Comparison of ENCODE assay signal across 8 cellular contexts in the genomic region with DNA sequence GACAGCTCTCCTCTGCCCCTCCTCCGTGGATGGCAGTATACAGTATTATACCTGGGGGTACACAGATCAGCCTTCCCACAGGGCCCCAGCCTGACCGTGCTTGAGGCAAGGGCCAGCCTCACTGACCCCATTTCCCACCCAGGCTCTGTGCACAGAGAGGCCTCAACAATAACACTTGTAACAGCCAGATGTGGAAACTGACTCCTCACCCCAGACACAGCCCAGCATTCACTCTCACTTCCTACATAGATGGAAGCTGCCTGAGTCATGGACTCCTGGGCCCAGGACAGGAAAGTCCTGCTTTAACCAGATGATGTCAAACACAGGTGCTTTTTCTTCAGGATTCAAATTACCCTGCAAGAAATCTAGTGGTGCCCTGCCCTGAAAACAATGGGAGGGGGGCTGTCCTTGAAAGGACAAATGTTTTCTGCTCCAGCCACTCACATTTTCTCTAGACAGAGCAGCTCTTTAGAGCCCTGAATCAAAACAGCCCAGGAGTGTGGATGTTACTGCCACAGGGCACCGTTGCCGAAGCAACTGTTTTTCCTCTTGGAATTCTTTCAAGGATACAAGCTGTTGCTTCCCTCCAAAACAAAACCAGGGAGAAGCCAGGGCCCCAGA. TPM values are rescaled to one million over a fixed set of nuclear protein-coding genes. Genes with fewer than 3 reads are reported as not detected.
DNase-seq lines count a peak whose midpoint lies in the region; ATAC-seq and TF ChIP-seq lines count a peak whose summit lies in the region.

No MANE protein-coding gene starts in this region.

- BruUV-seq in PC-9 (replicated peaks; lab: Mats Ljungman, UMichigan): no TSS peak

- intact Hi-C loops in PC-9 (cut with micrococcal nuclease; ENCODE audit: unreplicated experiment): loop anchor here (1.0 kb wide), 3 partner anchors 13 to 29 kb away; partner anchors contain the start of gene CCDC12

- peaks cover 37% of the 10 kb centered on the region for H3K4me1 ChIP-seq in PC-9 (replicated peaks; ENCODE audit: insufficient read depth)
- H3K4me1 ChIP-seq in trophoblast cell (ENCODE audit: control insufficient read depth in 1 of 2, insufficient read depth in 2 of 2, low read length in 2 of 2): peaks cover 34 to 35% of the 10 kb centered on the region in 2 experiments

- H2AFZ ChIP-seq in PC-9 (no peak overlapping the region), trophoblast cell (ENCODE audit: insufficient read depth, low read length, poor library complexity) (no peak overlapping the region)

- no peak overlapping the region for H3K23ac ChIP-seq in trophoblast cell (ENCODE audit: low read length)

- H3K79me1 ChIP-seq in trophoblast cell (ENCODE audit: low read length): peaks cover 5% of the 10 kb centered on the region

- ATAC-seq in esophagus mucosa (peak; percentile 93), GM21360 (IDR thresholded peaks at IDR 0.05; ENCODE audit: unreplicated experiment) (no peak), GM21528 (IDR thresholded peaks at IDR 0.05; ENCODE audit: low FRiP score, unreplicated experiment) (no peak)

- peak overlapping the region; percentile 64 for H3K27ac ChIP-seq in PC-9
- peak overlapping the region; percentile 75 for H3K27ac ChIP-seq in trophoblast cell (ENCODE audit: low read depth, low read length)

- H3K14ac ChIP-seq in trophoblast cell (ENCODE audit: low read length): peak overlapping the region; percentile 25

- peak overlapping the region; percentile 13 for H2AK5ac ChIP-seq in trophoblast cell (ENCODE audit: low read length)

- no peak overlapping the region for H4K12ac ChIP-seq in trophoblast cell (ENCODE audit: low read depth, low read length)

- peak overlapping the region; percentile 63 for H3K18ac ChIP-seq in trophoblast cell (ENCODE audit: low read length)

- H2BK120ac ChIP-seq in trophoblast cell (ENCODE audit: insufficient read depth, low read length, poor library complexity): no peak overlapping the region

- peaks cover 17% of the 10 kb centered on the region for H3F3A ChIP-seq in PC-9 (ENCODE audit: insufficient read depth, low read depth)

- DNase-seq in GM10266 (ENCODE audit: extremely low spot score) (peak; percentile 58), PC-9 (peak; percentile 67 to 85), trophoblast cell (peak; percentile 74 to 77), NCI-H345 (lab: John Stamatoyannopoulos, UW) (no peak)
- DNase-seq in activated CD4-positive, CD25-positive, alpha-beta regulatory T cell treated with anti-CD3 and anti-CD28 coated beads, Interleukin-2, amount 50 U/mL, for 72 hours: no peak

- H3K4me2 ChIP-seq in PC-9: peak overlapping the region; percentile 54
- peak overlapping the region; percentile 27 for H3K4me2 ChIP-seq in trophoblast cell (ENCODE audit: low read length)

- H3K9me2 ChIP-seq in PC-9 (ENCODE audit: insufficient read depth): no peaks in the 10 kb centered on the region

- H3K9ac ChIP-seq in trophoblast cell (ENCODE audit: low read length): no peak overlapping the region

- H3K9me3 ChIP-seq in PC-9 (ENCODE audit: insufficient read depth, low read depth) (no peaks in the 10 kb centered on the region), trophoblast cell (ENCODE audit: insufficient read depth, low read depth, low read length) (no peaks in the 10 kb centered on the region)

- no peaks in the 10 kb centered on the region for H3K36me3 ChIP-seq in PC-9 (ENCODE audit: low read depth)
- peaks cover 0 to 2% of the 10 kb centered on the region in 2 experiments for H3K36me3 ChIP-seq in trophoblast cell (ENCODE audit: control insufficient read depth in 1 of 2, insufficient read depth in 2 of 2, low read length in 2 of 2)

- POLR2A ChIA-PET in PC-9 (lab: Charles Lee; ENCODE audit: unreplicated experiment): interaction anchor here (0.7 kb wide), 1 partner anchor 241 kb away, joined by 4 read pairs; no protein-coding TSS in a partner anchor

- CTCF ChIA-PET in PC-9 (lab: Charles Lee): interaction anchor here (1.1 kb wide), 1 partner anchor 31 kb away, joined by 5 read pairs; no protein-coding TSS in a partner anchor

- H3K79me2 ChIP-seq in PC-9 (ENCODE audit: low read depth) (peaks cover 82% of the 10 kb centered on the region), trophoblast cell (ENCODE audit: control insufficient read depth, insufficient read depth, low read length, poor library complexity) (peaks cover 22% of the 10 kb centered on the region)

- TF ChIP-seq CTCF in GM10266 (IDR thresholded peaks at IDR 0.05; ENCODE audit: control insufficient read depth, insufficient read depth, low read depth, missing control alignments) (no peak), PC-9 (conservative IDR thresholded peaks at IDR 0.05) (no peak)

- H2BK5ac ChIP-seq in trophoblast cell (ENCODE audit: low read depth, low read length, poor library complexity): peak overlapping the region; percentile 34

- H3K27me3 ChIP-seq in PC-9 (ENCODE audit: insufficient read depth, low read depth) (no peaks in the 10 kb centered on the region), trophoblast cell (ENCODE audit: insufficient read depth, low read length) (no peaks in the 10 kb centered on the region)

- peak overlapping the region; percentile 53 for H4K91ac ChIP-seq in trophoblast cell (ENCODE audit: low read depth, low read length)

- peaks cover 64% of the 10 kb centered on the region for H4K20me1 ChIP-seq in PC-9 (ENCODE audit: insufficient read depth)

- H2BK12ac ChIP-seq in trophoblast cell (ENCODE audit: low read length): peak overlapping the region; percentile 23

- H3K4me3 ChIP-seq in PC-9 (no peak overlapping the region), trophoblast cell (ENCODE audit: low read depth, low read length) (no peak overlapping the region)

- no CpG with 5 or more reads among the region's 4 CpGs for WGBS in trophoblast cell (ENCODE audit: extremely low coverage, insufficient coverage, insufficient read length)

- H3K4ac ChIP-seq in trophoblast cell (ENCODE audit: low read depth, low read length): peak overlapping the region; percentile 66

- H4K8ac ChIP-seq in trophoblast cell (ENCODE audit: low read depth, low read length): no peak overlapping the region

RNA-seq across cellular contexts. Expression of gene CCDC12, which starts 16.4 kb away (rescaled TPM):
- total RNA-seq in PC-9 (2021) (39.3 and 43.1 TPM in 2 replicates), esophagus mucosa (50.2 TPM)
- polyA plus RNA-seq in trophoblast cell (2013): 47.9 and 48.1 TPM in 2 replicates

RNA-seq across cellular contexts. Expression of gene NBEAL2, which starts 19.3 kb away (rescaled TPM):
- 69.7 and 81.0 TPM in 2 replicates for total RNA-seq in PC-9 (2021)
- total RNA-seq in esophagus mucosa: 117 TPM
- polyA plus RNA-seq in trophoblast cell (2013): 18.1 and 18.9 TPM in 2 replicates

Comparison
In these comparisons a context has a peak if more than half of its experiments do, and no peak if none do; other contexts are left out.
1. DNase-seq: peak in GM10266 (single experiment), PC-9 (2 of 2) and trophoblast cell (2 of 2); none in activated CD4-positive, CD25-positive, alpha-beta regulatory T cell treated with anti-CD3 and anti-CD28 coated beads, Interleukin-2, amount 50 U/mL, for 72 hours (single experiment) and NCI-H345 (single experiment).